Comparison of ENCODE assay signal across 15 cellular contexts in the genomic region with DNA sequence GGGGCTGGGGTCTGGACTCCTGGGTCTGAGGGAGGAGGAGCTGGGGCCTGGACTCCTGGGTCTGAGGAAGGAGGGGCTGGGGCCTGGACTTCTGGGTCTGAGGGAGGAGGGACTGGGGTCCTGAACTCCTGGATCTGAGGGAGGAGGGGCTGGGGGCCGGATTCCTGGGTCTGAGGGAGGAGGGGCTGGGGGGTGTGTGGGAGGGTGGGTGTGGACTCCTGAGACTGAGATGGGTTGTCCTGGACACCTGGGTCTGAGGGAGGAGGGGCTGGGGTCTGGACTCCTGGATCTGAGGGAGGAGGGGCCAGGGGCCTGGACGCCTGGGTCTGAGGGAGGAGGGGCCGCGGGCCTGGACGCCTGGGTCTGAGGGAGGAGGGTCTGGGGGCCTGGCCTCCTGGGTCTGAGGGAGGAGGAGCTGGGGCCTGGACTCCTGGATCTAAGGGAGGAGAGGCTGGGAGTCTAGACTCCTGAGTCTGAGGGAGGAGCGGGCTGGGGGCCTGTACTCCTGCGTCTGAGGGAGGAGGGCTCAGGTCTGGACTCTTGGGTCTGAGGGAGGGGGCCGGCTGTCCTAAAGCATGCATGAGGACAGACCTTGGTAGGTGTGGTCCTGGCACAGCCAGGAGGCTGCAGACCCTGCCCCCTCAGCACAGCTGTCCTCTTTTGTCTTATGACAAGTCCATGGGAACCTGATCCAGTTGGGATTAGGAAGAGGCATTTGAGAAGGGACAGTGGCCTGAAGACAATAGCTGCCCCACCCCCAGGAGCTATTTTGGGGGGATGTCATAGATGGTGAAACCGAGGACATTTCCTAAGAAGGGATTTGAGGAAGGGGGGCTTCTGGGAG. TPM values are rescaled to one million over a fixed set of nuclear protein-coding genes. Genes with fewer than 3 reads are reported as not detected.
DNase-seq lines count a peak whose midpoint lies in the region; ATAC-seq and TF ChIP-seq lines count a peak whose summit lies in the region.
"Had no signal": no experiment of that assay in that cellular context is flagged by ENCODE, and none has a peak within 500 bp of the region (broad histone marks: within the 10 kb centered on the region; RNA-seq: fewer than 3 reads in every experiment).

No MANE protein-coding gene starts in this region.

- H3K9me2 ChIP-seq in SK-N-SH, result no peaks in the 10 kb centered on the region

- DNase-seq in SK-N-SH, result peak; percentile 16
- DNase-seq in NCI-H510A (lab: John Stamatoyannopoulos, UW), result peak; percentile 38
- DNase-seq in natural killer cell, result no peak
- DNase-seq in stimulated activated CD4-positive, alpha-beta T cell treated with anti-CD3 and anti-CD28 coated beads, Interleukin-4, amount 100 ng/mL, for 1 hour, result no peak
- DNase-seq: activated CD4-positive, alpha-beta T cell treated with anti-CD3 and anti-CD28 coated beads, Interleukin-2, amount 50 U/mL, for 4 hours; activated T-cell treated with anti-CD3 and anti-CD28 coated beads, Interleukin-2, amount 50 U/mL, for 4 hours; body of pancreas; retina had no signal

- whole genome bisulfite sequencing in SK-N-SH (ENCODE audit: low lambda C conversion rate), result 51% methylated on average over 4 of the region's 9 CpGs

- CTCF ChIA-PET in SK-N-SH (lab: Yijun Ruan, JAX), result interaction anchor here (0.8 to 9.7 kb wide), 4 partner anchors 11 to 275 kb away, joined by 3 to 116 read pairs (median 4); no protein-coding TSS in a partner anchor

- H3F3A ChIP-seq in SK-N-SH (replicated peaks; ENCODE audit: insufficient read depth), result no peaks in the 10 kb centered on the region

- no peaks in the 10 kb centered on the region for H4K20me1 ChIP-seq in SK-N-SH (ENCODE audit: insufficient read depth)

- TF ChIP-seq EP300 in SK-N-SH (IDR thresholded peaks at IDR 0.05; ENCODE audit: borderline replicate concordance in 1 of 2, low read depth in 1 of 2, low read length in 1 of 2), result no peak

- H3K4me1 ChIP-seq in SK-N-SH (ENCODE audit: control insufficient read depth in 1 of 2, insufficient read depth in 2 of 2, low read depth in 1 of 2, low read length in 1 of 2) (no peaks in the 10 kb centered on the region; a peak in 1 of 4 replicates), iPS-15b (ENCODE audit: control insufficient read depth, insufficient read depth, low read length) (peaks cover 18% of the 10 kb centered on the region)
- H3K4me1 ChIP-seq: body of pancreas had no signal

- ATAC-seq in SK-N-SH treated with all-trans-retinoic acid at 6 μM for 48 hours (no peak), natural killer cell (no peak), HG02759 (IDR thresholded peaks at IDR 0.05; ENCODE audit: unreplicated experiment) (no peak), HG02588 (IDR thresholded peaks at IDR 0.05; ENCODE audit: unreplicated experiment) (no peak)
- ATAC-seq: activated T-cell treated with anti-CD3 and anti-CD28 coated beads, Interleukin-2, amount 50 U/mL, for 4 hours had no signal

- H2AFZ ChIP-seq in SK-N-SH (ENCODE audit: low read depth), result no peak overlapping the region

- H3K27ac Mint-ChIP-seq in natural killer cell, result no peak overlapping the region
- H3K27ac Mint-ChIP-seq: activated naive CD4-positive, alpha-beta T cell treated with anti-CD3 and anti-CD28 coated beads, Interleukin-2, amount 50 U/mL, for 24 hours; memory B cell had no signal

- H3K36me3 ChIP-seq in SK-N-SH (replicated peaks in 1 of 2; ENCODE audit: control insufficient read depth in 1 of 2, insufficient read depth in 2 of 2, low read length in 1 of 2), result no peaks in the 10 kb centered on the region
- H3K36me3 ChIP-seq in iPS-15b (ENCODE audit: control insufficient read depth, insufficient read depth, low read length), result peaks cover 10% of the 10 kb centered on the region

- H3K9me3 ChIP-seq in SK-N-SH (no peaks in the 10 kb centered on the region), iPS-15b (ENCODE audit: control insufficient read depth, insufficient read depth, low read length) (no peaks in the 10 kb centered on the region)
- H3K9me3 ChIP-seq: body of pancreas had no signal

- no peak overlapping the region for H3K4me3 Mint-ChIP-seq in natural killer cell
- H3K4me3 Mint-ChIP-seq: activated naive CD4-positive, alpha-beta T cell treated with anti-CD3 and anti-CD28 coated beads, Interleukin-2, amount 50 U/mL, for 24 hours; activated T-cell treated with anti-CD3 and anti-CD28 coated beads, Interleukin-2, amount 50 U/mL, for 4 hours; memory B cell had no signal

- H3K27me3 ChIP-seq in SK-N-SH (ENCODE audit: insufficient read depth) (peaks cover 28% of the 10 kb centered on the region), iPS-15b (ENCODE audit: control insufficient read depth, insufficient read depth, low read length) (no peaks in the 10 kb centered on the region)

- H3K4me2 ChIP-seq in SK-N-SH, result no peak overlapping the region

- no peak overlapping the region for H3K27ac ChIP-seq in SK-N-SH (ENCODE audit: low read depth in 2 of 2, low read length in 1 of 2)
- H3K27ac ChIP-seq: body of pancreas had no signal

- TF ChIP-seq CTCF in SK-N-SH (IDR thresholded peaks at IDR 0.05), result no peak
- TF ChIP-seq CTCF in natural killer cell (IDR thresholded peaks at IDR 0.05), result no peak

- peaks cover 10 to 15% of the 10 kb centered on the region in 2 donors for H3K4me1 Mint-ChIP-seq in natural killer cell

- POLR2A ChIA-PET in SK-N-SH (lab: Yijun Ruan, JAX), result no interaction called here

- no peaks in the 10 kb centered on the region for H3K36me3 Mint-ChIP-seq in natural killer cell

- no peak overlapping the region for H3K9ac ChIP-seq in SK-N-SH
- no peak overlapping the region for H3K9ac ChIP-seq in iPS-15b (ENCODE audit: low read depth, low read length)

- peaks cover 5 to 6% of the 10 kb centered on the region in 2 donors for H3K9me3 Mint-ChIP-seq in natural killer cell
- H3K9me3 Mint-ChIP-seq: activated naive CD4-positive, alpha-beta T cell treated with anti-CD3 and anti-CD28 coated beads, Interleukin-2, amount 50 U/mL, for 24 hours had no signal

- no peak for TF ChIP-seq RAD21 in SK-N-SH (IDR thresholded peaks at IDR 0.05; ENCODE audit: low read length)

- H3K27me3 Mint-ChIP-seq in natural killer cell (ENCODE audit: low read depth in 2 of 2), result peaks cover 28 to 37% of the 10 kb centered on the region in 2 donors

- no peak overlapping the region for H3K4me3 ChIP-seq in SK-N-SH (ENCODE audit: low read depth in 2 of 2, low read length in 1 of 2)
- H3K4me3 ChIP-seq in iPS-15b (ENCODE audit: low read depth, low read length), result peak overlapping the region; percentile 68
- H3K4me3 ChIP-seq: body of pancreas had no signal

- intact Hi-C loops in natural killer cell (cut with micrococcal nuclease), result no loop called here

- no peaks in the 10 kb centered on the region for H3K79me2 ChIP-seq in SK-N-SH (ENCODE audit: insufficient read depth)

TF ChIP-seq in SK-N-SH, 30 proteins besides CTCF, POLR2A, EP300 and RAD21:
- TF ChIP-seq USF1 (IDR thresholded peaks at IDR 0.05; ENCODE audit: borderline replicate concordance, low read depth) (no peak), MXI1 (IDR thresholded peaks at IDR 0.05; ENCODE audit: low read depth, low read length) (no peak), RFX5 (IDR thresholded peaks at IDR 0.05; ENCODE audit: low read length) (no peak), MEF2A (IDR thresholded peaks at IDR 0.05; ENCODE audit: borderline replicate concordance, low read depth) (no peak), TAF1 (IDR thresholded peaks at IDR 0.05; ENCODE audit: borderline replicate concordance, low read depth, low read length) (no peak)

TF ChIP-seq in SK-N-SH treated with all-trans-retinoic acid at 6 μM for 48 hours, 23 proteins besides CTCF, POLR2A, EP300 and RAD21:
- TF ChIP-seq, protein P1, sequence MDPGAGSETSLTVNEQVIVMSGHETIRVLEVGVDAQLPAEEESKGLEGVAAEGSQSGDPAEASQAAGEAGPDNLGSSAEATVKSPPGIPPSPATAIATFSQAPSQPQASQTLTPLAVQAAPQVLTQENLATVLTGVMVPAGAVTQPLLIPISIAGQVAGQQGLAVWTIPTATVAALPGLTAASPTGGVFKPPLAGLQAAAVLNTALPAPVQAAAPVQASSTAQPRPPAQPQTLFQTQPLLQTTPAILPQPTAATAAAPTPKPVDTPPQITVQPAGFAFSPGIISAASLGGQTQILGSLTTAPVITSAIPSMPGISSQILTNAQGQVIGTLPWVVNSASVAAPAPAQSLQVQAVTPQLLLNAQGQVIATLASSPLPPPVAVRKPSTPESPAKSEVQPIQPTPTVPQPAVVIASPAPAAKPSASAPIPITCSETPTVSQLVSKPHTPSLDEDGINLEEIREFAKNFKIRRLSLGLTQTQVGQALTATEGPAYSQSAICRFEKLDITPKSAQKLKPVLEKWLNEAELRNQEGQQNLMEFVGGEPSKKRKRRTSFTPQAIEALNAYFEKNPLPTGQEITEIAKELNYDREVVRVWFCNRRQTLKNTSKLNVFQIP (CRISPR knock-in tag; IDR thresholded peaks at IDR 0.05; ENCODE audit: borderline replicate concordance, low read depth), result no peak
- TF ChIP-seq ZFP3 (CRISPR knock-in tag; IDR thresholded peaks at IDR 0.05) (no peak), ESRRG (CRISPR knock-in tag; IDR thresholded peaks at IDR 0.05) (no peak)

RNA-seq across cellular contexts. Expression of gene TNNT1, which starts 1.4 kb away (rescaled TPM):
- polyA plus RNA-seq in SK-N-SH (2012; rRNA removed), result 27.1 and 39.5 TPM in 2 replicates
- polyA plus RNA-seq in SK-N-SH (2012; cell fraction: cytosol; rRNA removed), result 30.8 and 37.4 TPM in 2 replicates
- polyA plus RNA-seq in SK-N-SH (2012; cell fraction: nucleus; rRNA removed), result 9.5 and 13.7 TPM in 2 replicates
- under 1 TPM in 1 of 3 donors, not detected in 2; 0.94 TPM for total RNA-seq in natural killer cell
- total RNA-seq: activated T-cell treated with anti-CD3 and anti-CD28 coated beads, Interleukin-2, amount 50 U/mL, for 4 hours; body of pancreas had no signal

RNA-seq across cellular contexts. Expression of gene TNNI3, which starts 9.9 kb away (rescaled TPM):
- polyA plus RNA-seq in SK-N-SH (2012; rRNA removed), result 9.1 and 11.4 TPM in 2 replicates
- 8.5 and 9.3 TPM in 2 replicates for polyA plus RNA-seq in SK-N-SH (2012; cell fraction: cytosol; rRNA removed)
- polyA plus RNA-seq in SK-N-SH (2012; cell fraction: nucleus; rRNA removed), result 6.4 and 7.0 TPM in 2 replicates
- under 1 TPM in 1 of 3 donors, not detected in 2; 0.94 TPM for total RNA-seq in natural killer cell
- total RNA-seq: activated T-cell treated with anti-CD3 and anti-CD28 coated beads, Interleukin-2, amount 50 U/mL, for 4 hours; body of pancreas; esophagus mucosa had no signal

RNA-seq across cellular contexts. Expression of gene DNAAF3, which starts 18.8 kb away (rescaled TPM):
- polyA plus RNA-seq in SK-N-SH (2012; rRNA removed), result 2.4 and 2.5 TPM in 2 replicates
- 0.53 and 0.93 TPM in 2 replicates for polyA plus RNA-seq in SK-N-SH (2012; cell fraction: cytosol; rRNA removed)
- 10.9 and 16.6 TPM in 2 replicates for polyA plus RNA-seq in SK-N-SH (2012; cell fraction: nucleus; rRNA removed)
- total RNA-seq in natural killer cell, result not detected

RNA-seq across cellular contexts. Expression of gene PPP1R12C, which starts 30.2 kb away (rescaled TPM):
- 83.9 and 87.3 TPM in 2 replicates for polyA plus RNA-seq in SK-N-SH (2012; rRNA removed)
- 20.3 and 29.1 TPM in 2 replicates for polyA plus RNA-seq in SK-N-SH (2012; cell fraction: cytosol; rRNA removed)
- 571 and 748 TPM in 2 replicates for polyA plus RNA-seq in SK-N-SH (2012; cell fraction: nucleus; rRNA removed)
- 100 to 1,000 TPM; 162 to 178 (median 174) TPM for total RNA-seq in natural killer cell

RNA-seq across cellular contexts. Expression of gene SYT5, which starts 32.5 kb away (rescaled TPM):
- polyA plus RNA-seq in SK-N-SH (2012; rRNA removed), result 0.21 and 0.39 TPM in 2 replicates
- 0.36 and 1.2 TPM in 2 replicates for polyA plus RNA-seq in SK-N-SH (2012; cell fraction: cytosol; rRNA removed)
- 1.1 and 2.2 TPM in 2 replicates for polyA plus RNA-seq in SK-N-SH (2012; cell fraction: nucleus; rRNA removed)
- 1 to 10 TPM; 4.9 to 6.1 (median 5.3) TPM for total RNA-seq in natural killer cell
- total RNA-seq: activated T-cell treated with anti-CD3 and anti-CD28 coated beads, Interleukin-2, amount 50 U/mL, for 4 hours; esophagus mucosa had no signal

Comparison
In these comparisons a context has a peak if more than half of its experiments do, and no peak if none do; other contexts are left out.
1. DNase-seq: peak in SK-N-SH (single experiment) and NCI-H510A (single experiment); none in natural killer cell (single experiment) and stimulated activated CD4-positive, alpha-beta T cell treated with anti-CD3 and anti-CD28 coated beads, Interleukin-4, amount 100 ng/mL, for 1 hour (single experiment).